In genomic region chr19:40822161-40822560, GRCh38 we compare ENCODE assay signal across 17 cellular contexts. TPM values are rescaled to one million over a fixed set of nuclear protein-coding genes. Genes with fewer than 3 reads are reported as not detected.
DNase-seq lines count a peak whose midpoint lies in the region; ATAC-seq, FAIRE-seq and TF ChIP-seq lines count a peak whose summit lies in the region.
"Had no signal": no experiment of that assay in that cellular context is flagged by ENCODE, and none has a peak within 500 bp of the region (broad histone marks: within the 10 kb centered on the region; RNA-seq: fewer than 3 reads in every experiment).

No MANE protein-coding gene starts in this region.

- H2AFZ ChIP-seq in HepG2 (ENCODE audit: low read length) (no peak overlapping the region), trophoblast cell (ENCODE audit: insufficient read depth, low read length, poor library complexity) (no peak overlapping the region)

- FAIRE-seq in HepG2 (lab: Jason Lieb, UNC) = no peak

- H3K27ac ChIP-seq in BLaER1 treated with 17β-estradiol and CSF1 and Interleukin-3, amounts not matched to agents 10 nM and 100 nM = peak overlapping the region in 8 of 11 experiments; percentile 1 to 69 (median 42); a peak in 13 of 22 replicates
- no peak overlapping the region for H3K27ac ChIP-seq in HepG2 (ENCODE audit: extremely low read length, insufficient read depth, low read length)
- no peak overlapping the region for H3K27ac ChIP-seq in trophoblast cell (ENCODE audit: low read depth, low read length)
- H3K27ac ChIP-seq: esophagus muscularis mucosa had no signal

- H3K27me3 Mint-ChIP-seq in activated CD4-positive, alpha-beta memory T cell treated with anti-CD3 and anti-CD28 coated beads for 36 hours = no peaks in the 10 kb centered on the region

- H3K18ac ChIP-seq in trophoblast cell (ENCODE audit: low read length) = no peak overlapping the region

- H4K91ac ChIP-seq in trophoblast cell (ENCODE audit: low read depth, low read length) = no peak overlapping the region

- H4K12ac ChIP-seq in trophoblast cell (ENCODE audit: low read depth, low read length) = no peak overlapping the region

- no peaks in the 10 kb centered on the region for H4K20me1 ChIP-seq in BLaER1 treated with 17β-estradiol and CSF1 and Interleukin-3, amounts not matched to agents 10 nM and 100 nM
- no peaks in the 10 kb centered on the region for H4K20me1 ChIP-seq in HepG2 (ENCODE audit: insufficient read depth, low read length)

- BruUV-seq in HepG2 (replicated peaks; lab: Mats Ljungman, UMichigan) = no TSS peak

- no peak overlapping the region for H4K8ac ChIP-seq in trophoblast cell (ENCODE audit: low read depth, low read length)

- peak overlapping the region; percentile 57 to 94 (median 80); a peak in 18 of 22 replicates for H3K4me2 ChIP-seq in BLaER1 treated with 17β-estradiol and CSF1 and Interleukin-3, amounts not matched to agents 10 nM and 100 nM
- H3K4me2 ChIP-seq in HepG2 (ENCODE audit: low read depth, low read length) = 0 out of 2 replicates have a peak overlapping the region, but pooled peaks have one; percentile 7
- no peak overlapping the region for H3K4me2 ChIP-seq in trophoblast cell (ENCODE audit: low read length)

- H3K27me3 ChIP-seq in BLaER1 treated with 17β-estradiol and CSF1 and Interleukin-3, amounts not matched to agents 10 nM and 100 nM = no peaks in the 10 kb centered on the region
- H3K27me3 ChIP-seq in HepG2 (ENCODE audit: control insufficient read depth in 1 of 2, insufficient read depth in 2 of 2, low read length in 2 of 2) (no peaks in the 10 kb centered on the region), trophoblast cell (ENCODE audit: insufficient read depth, low read length) (no peaks in the 10 kb centered on the region)
- H3K27me3 ChIP-seq: esophagus muscularis mucosa had no signal

- no peak for TF ChIP-seq POLR2A in HepG2 (IDR thresholded peaks at IDR 0.05; ENCODE audit: insufficient read depth in 1 of 2, low read depth in 2 of 2, low read length in 2 of 2)

- H3K79me2 ChIP-seq in HepG2 (ENCODE audit: insufficient read depth, low read length) = no peaks in the 10 kb centered on the region
- no peaks in the 10 kb centered on the region for H3K79me2 ChIP-seq in trophoblast cell (ENCODE audit: control insufficient read depth, insufficient read depth, low read length, poor library complexity)

- TF ChIP-seq RAD21 in HepG2 (CRISPR knock-in tag; IDR thresholded peaks at IDR 0.05) = no peak

- H3K4me1 ChIP-seq in BLaER1 treated with 17β-estradiol and CSF1 and Interleukin-3, amounts not matched to agents 10 nM and 100 nM = peaks cover 31 to 58% (median 37%) of the 10 kb centered on the region in 10 experiments
- peaks cover 28% of the 10 kb centered on the region for H3K4me1 ChIP-seq in HepG2 (ENCODE audit: insufficient read depth, low read length)
- peaks cover 12 to 16% of the 10 kb centered on the region in 2 experiments for H3K4me1 ChIP-seq in trophoblast cell (ENCODE audit: control insufficient read depth in 1 of 2, insufficient read depth in 2 of 2, low read length in 2 of 2)

- TF ChIP-seq EP300 in HepG2 (IDR thresholded peaks at IDR 0.05; ENCODE audit: low read depth in 2 of 2, low read length in 2 of 2) (no peak), HepG2 (CRISPR knock-in tag; IDR thresholded peaks at IDR 0.05; ENCODE audit: borderline replicate concordance) (no peak)

- H3K27ac Mint-ChIP-seq in activated CD4-positive, alpha-beta memory T cell treated with anti-CD3 and anti-CD28 coated beads for 36 hours = no peak overlapping the region

- H3K9me3 Mint-ChIP-seq in activated CD4-positive, alpha-beta memory T cell treated with anti-CD3 and anti-CD28 coated beads for 36 hours = no peaks in the 10 kb centered on the region

- CTCF ChIA-PET in activated CD4-positive, alpha-beta memory T cell treated with anti-CD3 and anti-CD28 coated beads for 36 hours (lab: Charles Lee) = no interaction called here
- CTCF ChIA-PET in HepG2 (lab: Yijun Ruan, JAX; ENCODE audit: low intra/inter-chr PET ratio, low total read pairs) = no interaction called here

- H3K79me1 ChIP-seq in trophoblast cell (ENCODE audit: low read length) = peaks cover 3% of the 10 kb centered on the region

- H3K9me3 ChIP-seq in BLaER1 treated with 17β-estradiol and CSF1 and Interleukin-3, amounts not matched to agents 10 nM and 100 nM (replicated peaks in 1 of 11) = no peaks in the 10 kb centered on the region
- H3K9me3 ChIP-seq in HepG2 (ENCODE audit: low read length) = no peaks in the 10 kb centered on the region
- no peaks in the 10 kb centered on the region for H3K9me3 ChIP-seq in trophoblast cell (ENCODE audit: insufficient read depth, low read depth, low read length)
- H3K9me3 ChIP-seq: esophagus muscularis mucosa had no signal

- intact Hi-C loops in activated CD4-positive, alpha-beta memory T cell treated with anti-CD3 and anti-CD28 coated beads for 36 hours (cut with micrococcal nuclease) = no loop called here
- intact Hi-C loops in HepG2 (cut with micrococcal nuclease; ENCODE audit: unreplicated experiment) = no loop called here

- in situ Hi-C loops in HepG2 (cut with HindIII; ENCODE audit: extremely low pct_ligation_motif_present, low pct_unique_long_range_greater_than_20kb) = no loop called here

- H2BK120ac ChIP-seq in trophoblast cell (ENCODE audit: insufficient read depth, low read length, poor library complexity) = peak overlapping the region; percentile 7

- no peak overlapping the region for H3K4ac ChIP-seq in trophoblast cell (ENCODE audit: low read depth, low read length)

- no peak overlapping the region for H2BK5ac ChIP-seq in trophoblast cell (ENCODE audit: low read depth, low read length, poor library complexity)

- peak overlapping the region; percentile 47 for H2AK5ac ChIP-seq in trophoblast cell (ENCODE audit: low read length)

- 87% methylated on average over 7 of the region's 22 CpGs for WGBS in HepG2 (ENCODE audit: low lambda C conversion rate)
- WGBS in trophoblast cell (ENCODE audit: extremely low coverage, insufficient coverage, insufficient read length) = no CpG with 5 or more reads among the region's 22 CpGs

- peak overlapping the region in 1 of 11 experiments; percentile 25; a peak in 2 of 22 replicates for H3K9ac ChIP-seq in BLaER1 treated with 17β-estradiol and CSF1 and Interleukin-3, amounts not matched to agents 10 nM and 100 nM
- no peak overlapping the region for H3K9ac ChIP-seq in HepG2 (ENCODE audit: insufficient read depth, low read depth, low read length)
- no peak overlapping the region for H3K9ac ChIP-seq in trophoblast cell (ENCODE audit: low read length)

- H3K36me3 Mint-ChIP-seq in activated CD4-positive, alpha-beta memory T cell treated with anti-CD3 and anti-CD28 coated beads for 36 hours = peaks cover 2% of the 10 kb centered on the region

- no peak for TF ChIP-seq CTCF in HepG2 (CRISPR knock-in tag; IDR thresholded peaks at IDR 0.05)

- DNase-seq in activated CD4-positive, alpha-beta memory T cell treated with anti-CD3 and anti-CD28 coated beads for 36 hours = peak; percentile 6
- DNase-seq in HepG2 (ENCODE audit: low spot score) (no peak), trophoblast cell (no peak), Kasumi-1 (lab: John Stamatoyannopoulos, UW) (no peak), AG20443 (ENCODE audit: low spot score) (no peak)
- DNase-seq in stimulated activated CD4-positive, alpha-beta T cell treated with anti-CD3 and anti-CD28 coated beads, Interleukin-1b, Interleukin-23, amount 100 ng/mL, for 48 hours = no peak
- DNase-seq: glutamatergic neuron; NCI-H1092 treated with DMSO at 0.1 percent for 48 hours; NCI-H774; stimulated activated naive CD8-positive, alpha-beta T cell treated with anti-CD3 and anti-CD28 coated beads, Interleukin-15, Interleukin-2, amounts not matched to agents 100 U/mL and 50 U/mL, for 24 hours had no signal

- POLR2A ChIA-PET in activated CD4-positive, alpha-beta memory T cell treated with anti-CD3 and anti-CD28 coated beads for 36 hours (lab: Charles Lee) = no interaction called here
- POLR2A ChIA-PET in HepG2 (lab: Yijun Ruan, JAX) = no interaction called here

- peaks cover 32% of the 10 kb centered on the region for H3K4me1 Mint-ChIP-seq in activated CD4-positive, alpha-beta memory T cell treated with anti-CD3 and anti-CD28 coated beads for 36 hours (ENCODE audit: low read depth)

- ATAC-seq in HepG2 = no peak
- no peak for ATAC-seq in GM21526 (IDR thresholded peaks at IDR 0.05; ENCODE audit: low FRiP score, unreplicated experiment)
- ATAC-seq: stimulated activated naive CD8-positive, alpha-beta T cell treated with anti-CD3 and anti-CD28 coated beads, Interleukin-15, Interleukin-2, amounts not matched to agents 100 U/mL and 50 U/mL, for 24 hours had no signal

- H3K4me3 ChIP-seq in BLaER1 treated with 17β-estradiol and CSF1 and Interleukin-3, amounts not matched to agents 10 nM and 100 nM = no peak overlapping the region
- H3K4me3 ChIP-seq in HepG2 (replicated peaks in 1 of 3; ENCODE audit: insufficient read depth in 1 of 3, low read depth in 2 of 3, low read length in 3 of 3) (no peak overlapping the region), trophoblast cell (ENCODE audit: low read depth, low read length) (no peak overlapping the region)
- H3K4me3 ChIP-seq: esophagus muscularis mucosa had no signal

- H3K14ac ChIP-seq in trophoblast cell (ENCODE audit: low read length) = no peak overlapping the region

- no peak overlapping the region for H2BK12ac ChIP-seq in trophoblast cell (ENCODE audit: low read length)

- H3K36me3 ChIP-seq in BLaER1 treated with 17β-estradiol and CSF1 and Interleukin-3, amounts not matched to agents 10 nM and 100 nM = peaks cover 0 to 7% (median 5%) of the 10 kb centered on the region in 11 experiments; a peak in 11 of 22 replicates
- H3K36me3 ChIP-seq in HepG2 (replicated peaks in 1 of 2; ENCODE audit: control insufficient read depth in 1 of 2, insufficient read depth in 2 of 2, low read length in 2 of 2) = no peaks in the 10 kb centered on the region
- H3K36me3 ChIP-seq in trophoblast cell (ENCODE audit: control insufficient read depth in 1 of 2, insufficient read depth in 2 of 2, low read length in 2 of 2) = peaks cover 0 to 2% of the 10 kb centered on the region in 2 experiments

- no peak overlapping the region for H3K23ac ChIP-seq in trophoblast cell (ENCODE audit: low read length)

- no peak overlapping the region for H3K4me3 Mint-ChIP-seq in activated CD4-positive, alpha-beta memory T cell treated with anti-CD3 and anti-CD28 coated beads for 36 hours

RNA-seq across cellular contexts. Expression of gene EGLN2, which starts 23.2 kb away (rescaled TPM):
- total RNA-seq in activated CD4-positive, alpha-beta memory T cell treated with anti-CD3 and anti-CD28 coated beads for 36 hours = 10 to 100 TPM; 89.1 to 90.3 TPM
- 32.4 and 40.8 TPM in 2 replicates for total RNA-seq in HepG2 (2016; rRNA removed; fragmentation: Illumina TruSeq; extraction: Trizol)
- total RNA-seq in HepG2 (2016; cell fraction: cytosol; rRNA removed; fragmentation: Illumina TruSeq; extraction: Trizol; ENCODE audit: low read depth) = 19.0 and 19.4 TPM in 2 replicates
- total RNA-seq in HepG2 (2016; cell fraction: insoluble cytoplasmic fraction; rRNA removed; fragmentation: Illumina TruSeq; extraction: Trizol) = 37.6 and 41.3 TPM in 2 replicates
- 39.4 and 40.9 TPM in 2 replicates for total RNA-seq in HepG2 (2016; cell fraction: membrane; rRNA removed; fragmentation: Illumina TruSeq; extraction: Trizol)
- 27.3 and 29.2 TPM in 2 replicates for total RNA-seq in HepG2 (2016; cell fraction: nucleus; rRNA removed; fragmentation: Illumina TruSeq; extraction: Trizol)
- polyA plus RNA-seq in HepG2 (2011; rRNA removed) = 16.5 and 25.4 TPM in 2 replicates
- polyA plus RNA-seq in HepG2 (2011; cell fraction: cytosol; rRNA removed) = 16.4 and 23.8 TPM in 2 replicates
- polyA plus RNA-seq in HepG2 (2011; cell fraction: nucleus; rRNA removed) = 38.7 and 44.6 TPM in 2 replicates
- polyA plus RNA-seq in HepG2 (2012) = 14.0 and 22.0 TPM in 2 replicates
- 13.6 and 14.2 TPM in 2 replicates for polyA plus RNA-seq in HepG2 (2016; cell fraction: cytosol; fragmentation: Illumina TruSeq; extraction: Trizol; ENCODE audit: low read depth)
- polyA plus RNA-seq in HepG2 (2016; cell fraction: insoluble cytoplasmic fraction; fragmentation: Illumina TruSeq; extraction: Trizol; ENCODE audit: low read depth) = 31.3 and 33.0 TPM in 2 replicates
- polyA plus RNA-seq in HepG2 (2016; cell fraction: membrane; fragmentation: Illumina TruSeq; extraction: Trizol; ENCODE audit: low read depth) = 24.9 and 27.6 TPM in 2 replicates
- 40.6 and 43.6 TPM in 2 replicates for polyA plus RNA-seq in HepG2 (2016; cell fraction: nucleus; fragmentation: Illumina TruSeq; extraction: Trizol; ENCODE audit: insufficient read depth, low read depth)
- polyA minus RNA-seq in HepG2 (2011; rRNA and poly(A)+ RNA removed; ENCODE audit: low replicate concordance) = 38.0 and 66.8 TPM in 2 replicates
- 9.9 and 12.8 TPM in 2 replicates for polyA minus RNA-seq in HepG2 (2011; cell fraction: cytosol; rRNA and poly(A)+ RNA removed)
- polyA minus RNA-seq in HepG2 (2011; cell fraction: nucleus; rRNA and poly(A)+ RNA removed) = 16.5 and 19.2 TPM in 2 replicates
- 84.0 and 84.3 TPM in 2 replicates for polyA plus RNA-seq in trophoblast cell (2013)

RNA-seq across cellular contexts. Expression of gene CYP2A6, which starts 28.1 kb away (rescaled TPM):
- not detected for total RNA-seq in activated CD4-positive, alpha-beta memory T cell treated with anti-CD3 and anti-CD28 coated beads for 36 hours
- not detected in 2 replicates for total RNA-seq in HepG2 (2016; rRNA removed; fragmentation: Illumina TruSeq; extraction: Trizol)
- total RNA-seq in HepG2 (2016; cell fraction: cytosol; rRNA removed; fragmentation: Illumina TruSeq; extraction: Trizol; ENCODE audit: low read depth) = not detected in 2 replicates
- not detected in 2 replicates for total RNA-seq in HepG2 (2016; cell fraction: insoluble cytoplasmic fraction; rRNA removed; fragmentation: Illumina TruSeq; extraction: Trizol)
- not detected in 2 replicates for total RNA-seq in HepG2 (2016; cell fraction: membrane; rRNA removed; fragmentation: Illumina TruSeq; extraction: Trizol)
- total RNA-seq in HepG2 (2016; cell fraction: nucleus; rRNA removed; fragmentation: Illumina TruSeq; extraction: Trizol) = not detected in 2 replicates
- not detected in 2 replicates for polyA plus RNA-seq in HepG2 (2011; rRNA removed)
- not detected in 2 replicates for polyA plus RNA-seq in HepG2 (2011; cell fraction: cytosol; rRNA removed)
- not detected in 2 replicates for polyA plus RNA-seq in HepG2 (2011; cell fraction: nucleus; rRNA removed)
- polyA plus RNA-seq in HepG2 (2012) = not detected in 2 replicates
- not detected in 2 replicates for polyA plus RNA-seq in HepG2 (2016; cell fraction: cytosol; fragmentation: Illumina TruSeq; extraction: Trizol; ENCODE audit: low read depth)
- polyA plus RNA-seq in HepG2 (2016; cell fraction: insoluble cytoplasmic fraction; fragmentation: Illumina TruSeq; extraction: Trizol; ENCODE audit: low read depth) = not detected in 2 replicates
- not detected in 2 replicates for polyA plus RNA-seq in HepG2 (2016; cell fraction: membrane; fragmentation: Illumina TruSeq; extraction: Trizol; ENCODE audit: low read depth)
- not detected in 2 replicates for polyA plus RNA-seq in HepG2 (2016; cell fraction: nucleus; fragmentation: Illumina TruSeq; extraction: Trizol; ENCODE audit: insufficient read depth, low read depth)
- polyA minus RNA-seq in HepG2 (2011; rRNA and poly(A)+ RNA removed; ENCODE audit: low replicate concordance) = 0.21 TPM in 1 of 2 replicates, not detected in the other
- polyA minus RNA-seq in HepG2 (2011; cell fraction: cytosol; rRNA and poly(A)+ RNA removed) = not detected in 2 replicates
- not detected in 2 replicates for polyA minus RNA-seq in HepG2 (2011; cell fraction: nucleus; rRNA and poly(A)+ RNA removed)
- polyA plus RNA-seq in trophoblast cell (2013) = not detected in 2 replicates
- total RNA-seq: activated CD8-positive, alpha-beta memory T cell treated with anti-CD3 and anti-CD28 coated beads for 36 hours; esophagus muscularis mucosa; mononuclear cell; osteocyte; RPMI7951 had no signal

RNA-seq across cellular contexts. Expression of gene RAB4B, which starts 44.1 kb away (rescaled TPM):
- total RNA-seq in activated CD4-positive, alpha-beta memory T cell treated with anti-CD3 and anti-CD28 coated beads for 36 hours = 10 to 100 TPM; 38.0 to 41.7 TPM
- total RNA-seq in HepG2 (2016; rRNA removed; fragmentation: Illumina TruSeq; extraction: Trizol) = 2.2 and 3.3 TPM in 2 replicates
- total RNA-seq in HepG2 (2016; cell fraction: cytosol; rRNA removed; fragmentation: Illumina TruSeq; extraction: Trizol; ENCODE audit: low read depth) = 1.3 and 2.3 TPM in 2 replicates
- 2.1 and 3.5 TPM in 2 replicates for total RNA-seq in HepG2 (2016; cell fraction: insoluble cytoplasmic fraction; rRNA removed; fragmentation: Illumina TruSeq; extraction: Trizol)
- total RNA-seq in HepG2 (2016; cell fraction: membrane; rRNA removed; fragmentation: Illumina TruSeq; extraction: Trizol) = 2.2 and 2.4 TPM in 2 replicates
- 3.3 and 4.5 TPM in 2 replicates for total RNA-seq in HepG2 (2016; cell fraction: nucleus; rRNA removed; fragmentation: Illumina TruSeq; extraction: Trizol)
- 5.4 and 6.1 TPM in 2 replicates for polyA plus RNA-seq in HepG2 (2011; rRNA removed)
- 8.5 and 11.8 TPM in 2 replicates for polyA plus RNA-seq in HepG2 (2011; cell fraction: cytosol; rRNA removed)
- polyA plus RNA-seq in HepG2 (2011; cell fraction: nucleus; rRNA removed) = 11.9 and 12.0 TPM in 2 replicates
- 4.2 and 5.6 TPM in 2 replicates for polyA plus RNA-seq in HepG2 (2012)
- polyA plus RNA-seq in HepG2 (2016; cell fraction: cytosol; fragmentation: Illumina TruSeq; extraction: Trizol; ENCODE audit: low read depth) = 3.1 and 4.5 TPM in 2 replicates
- 3.4 and 4.4 TPM in 2 replicates for polyA plus RNA-seq in HepG2 (2016; cell fraction: insoluble cytoplasmic fraction; fragmentation: Illumina TruSeq; extraction: Trizol; ENCODE audit: low read depth)
- polyA plus RNA-seq in HepG2 (2016; cell fraction: membrane; fragmentation: Illumina TruSeq; extraction: Trizol; ENCODE audit: low read depth) = 3.8 and 3.9 TPM in 2 replicates
- 13.8 and 16.0 TPM in 2 replicates for polyA plus RNA-seq in HepG2 (2016; cell fraction: nucleus; fragmentation: Illumina TruSeq; extraction: Trizol; ENCODE audit: insufficient read depth, low read depth)
- polyA minus RNA-seq in HepG2 (2011; rRNA and poly(A)+ RNA removed; ENCODE audit: low replicate concordance) = 2.7 and 3.9 TPM in 2 replicates
- 1.9 and 3.3 TPM in 2 replicates for polyA minus RNA-seq in HepG2 (2011; cell fraction: cytosol; rRNA and poly(A)+ RNA removed)
- 1.9 and 2.2 TPM in 2 replicates for polyA minus RNA-seq in HepG2 (2011; cell fraction: nucleus; rRNA and poly(A)+ RNA removed)
- 16.0 and 16.2 TPM in 2 replicates for polyA plus RNA-seq in trophoblast cell (2013)

RNA-seq across cellular contexts. Expression of gene MIA, which starts 46.8 kb away (rescaled TPM):
- total RNA-seq in activated CD4-positive, alpha-beta memory T cell treated with anti-CD3 and anti-CD28 coated beads for 36 hours = under 1 TPM in 1 of 2 experiments, not detected in 1; 1.00 TPM
- total RNA-seq in HepG2 (2016; rRNA removed; fragmentation: Illumina TruSeq; extraction: Trizol) = not detected in 2 replicates
- not detected in 2 replicates for total RNA-seq in HepG2 (2016; cell fraction: cytosol; rRNA removed; fragmentation: Illumina TruSeq; extraction: Trizol; ENCODE audit: low read depth)
- not detected in 2 replicates for total RNA-seq in HepG2 (2016; cell fraction: insoluble cytoplasmic fraction; rRNA removed; fragmentation: Illumina TruSeq; extraction: Trizol)
- not detected in 2 replicates for total RNA-seq in HepG2 (2016; cell fraction: membrane; rRNA removed; fragmentation: Illumina TruSeq; extraction: Trizol)
- total RNA-seq in HepG2 (2016; cell fraction: nucleus; rRNA removed; fragmentation: Illumina TruSeq; extraction: Trizol) = not detected in 2 replicates
- 0.61 and 2.5 TPM in 2 replicates for polyA plus RNA-seq in HepG2 (2011; rRNA removed)
- 0.25 TPM in 1 of 2 replicates, not detected in the other for polyA plus RNA-seq in HepG2 (2011; cell fraction: cytosol; rRNA removed)
- polyA plus RNA-seq in HepG2 (2011; cell fraction: nucleus; rRNA removed) = 1.1 and 5.8 TPM in 2 replicates
- polyA plus RNA-seq in HepG2 (2012) = 1.5 and 1.6 TPM in 2 replicates
- polyA plus RNA-seq in HepG2 (2016; cell fraction: cytosol; fragmentation: Illumina TruSeq; extraction: Trizol; ENCODE audit: low read depth) = not detected in 2 replicates
- polyA plus RNA-seq in HepG2 (2016; cell fraction: insoluble cytoplasmic fraction; fragmentation: Illumina TruSeq; extraction: Trizol; ENCODE audit: low read depth) = not detected in 2 replicates
- polyA plus RNA-seq in HepG2 (2016; cell fraction: membrane; fragmentation: Illumina TruSeq; extraction: Trizol; ENCODE audit: low read depth) = not detected in 2 replicates
- not detected in 2 replicates for polyA plus RNA-seq in HepG2 (2016; cell fraction: nucleus; fragmentation: Illumina TruSeq; extraction: Trizol; ENCODE audit: insufficient read depth, low read depth)
- polyA minus RNA-seq in HepG2 (2011; rRNA and poly(A)+ RNA removed; ENCODE audit: low replicate concordance) = 1.6 TPM in 1 of 2 replicates, not detected in the other
- polyA minus RNA-seq in HepG2 (2011; cell fraction: cytosol; rRNA and poly(A)+ RNA removed) = not detected in 2 replicates
- 1.7 and 4.5 TPM in 2 replicates for polyA minus RNA-seq in HepG2 (2011; cell fraction: nucleus; rRNA and poly(A)+ RNA removed)
- polyA plus RNA-seq in trophoblast cell (2013) = 2.0 and 2.1 TPM in 2 replicates
- total RNA-seq: activated CD8-positive, alpha-beta memory T cell treated with anti-CD3 and anti-CD28 coated beads for 36 hours; mononuclear cell; osteocyte had no signal

RNA-seq across cellular contexts. Expression of gene CYP2A7, which starts 59.9 kb away (rescaled TPM):
- total RNA-seq in activated CD4-positive, alpha-beta memory T cell treated with anti-CD3 and anti-CD28 coated beads for 36 hours = not detected
- total RNA-seq in HepG2 (2016; rRNA removed; fragmentation: Illumina TruSeq; extraction: Trizol) = not detected in 2 replicates
- not detected in 2 replicates for total RNA-seq in HepG2 (2016; cell fraction: cytosol; rRNA removed; fragmentation: Illumina TruSeq; extraction: Trizol; ENCODE audit: low read depth)
- not detected in 2 replicates for total RNA-seq in HepG2 (2016; cell fraction: insoluble cytoplasmic fraction; rRNA removed; fragmentation: Illumina TruSeq; extraction: Trizol)
- not detected in 2 replicates for total RNA-seq in HepG2 (2016; cell fraction: membrane; rRNA removed; fragmentation: Illumina TruSeq; extraction: Trizol)
- not detected in 2 replicates for total RNA-seq in HepG2 (2016; cell fraction: nucleus; rRNA removed; fragmentation: Illumina TruSeq; extraction: Trizol)
- not detected in 2 replicates for polyA plus RNA-seq in HepG2 (2011; rRNA removed)
- polyA plus RNA-seq in HepG2 (2011; cell fraction: cytosol; rRNA removed) = not detected in 2 replicates
- not detected in 2 replicates for polyA plus RNA-seq in HepG2 (2011; cell fraction: nucleus; rRNA removed)
- polyA plus RNA-seq in HepG2 (2012) = not detected in 2 replicates
- not detected in 2 replicates for polyA plus RNA-seq in HepG2 (2016; cell fraction: cytosol; fragmentation: Illumina TruSeq; extraction: Trizol; ENCODE audit: low read depth)
- polyA plus RNA-seq in HepG2 (2016; cell fraction: insoluble cytoplasmic fraction; fragmentation: Illumina TruSeq; extraction: Trizol; ENCODE audit: low read depth) = not detected in 2 replicates
- polyA plus RNA-seq in HepG2 (2016; cell fraction: membrane; fragmentation: Illumina TruSeq; extraction: Trizol; ENCODE audit: low read depth) = not detected in 2 replicates
- polyA plus RNA-seq in HepG2 (2016; cell fraction: nucleus; fragmentation: Illumina TruSeq; extraction: Trizol; ENCODE audit: insufficient read depth, low read depth) = not detected in 2 replicates
- not detected in 2 replicates for polyA minus RNA-seq in HepG2 (2011; rRNA and poly(A)+ RNA removed; ENCODE audit: low replicate concordance)
- not detected in 2 replicates for polyA minus RNA-seq in HepG2 (2011; cell fraction: cytosol; rRNA and poly(A)+ RNA removed)
- not detected in 2 replicates for polyA minus RNA-seq in HepG2 (2011; cell fraction: nucleus; rRNA and poly(A)+ RNA removed)
- not detected in 2 replicates for polyA plus RNA-seq in trophoblast cell (2013)
- total RNA-seq: activated CD8-positive, alpha-beta memory T cell treated with anti-CD3 and anti-CD28 coated beads for 36 hours; esophagus muscularis mucosa; mononuclear cell; osteocyte; RPMI7951 had no signal

Comparison
In these comparisons a context has a peak if more than half of its experiments do, and no peak if none do; other contexts are left out.
1. H3K27ac ChIP-seq: peak in BLaER1 treated with 17β-estradiol and CSF1 and Interleukin-3, amounts not matched to agents 10 nM and 100 nM (8 of 11); none in HepG2 (single experiment) and trophoblast cell (single experiment).